ENCODE assay signal across 20 cellular contexts in the genomic region with DNA sequence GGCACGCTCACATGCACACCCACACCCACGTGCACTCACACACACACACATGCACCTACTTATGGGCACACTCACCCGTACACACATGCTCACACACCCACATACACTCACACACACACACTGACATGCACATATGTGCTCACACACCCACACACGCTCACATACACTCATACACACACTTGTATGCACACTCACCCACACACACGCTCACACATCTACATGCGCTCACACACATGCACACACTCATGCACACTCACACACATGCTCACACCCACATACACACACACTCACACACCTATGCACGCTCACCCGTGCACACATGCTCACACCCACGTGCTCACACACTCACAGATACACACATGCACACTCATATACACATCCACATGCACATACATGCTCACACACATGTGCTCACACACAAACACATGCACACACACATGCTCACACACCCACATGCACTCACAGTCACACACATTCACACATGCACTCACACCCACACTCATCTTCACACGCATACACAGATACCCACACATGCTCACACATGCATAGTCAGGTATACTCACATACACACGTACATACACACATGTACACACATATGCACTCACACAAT.
A peak's percentile ranks its signal among the peaks of the same experiment; 100 is the strongest.
DNase-seq lines count a peak whose midpoint lies in the region; ATAC-seq and TF ChIP-seq lines count a peak whose summit lies in the region.
"Had no signal": no experiment of that assay in that cellular context is flagged by ENCODE, and none has a peak within 500 bp of the region (broad histone marks: within the 10 kb centered on the region; RNA-seq: fewer than 3 reads in every experiment).

No MANE protein-coding gene starts in this region.

- intact Hi-C loops in heart left ventricle (cut with DNase I) (no loop called here), colonic mucosa (cut with DNase I) (no loop called here)

- TF ChIP-seq RAD21 in neural cell (conservative IDR thresholded peaks at IDR 0.05): no peak

- H2AFZ ChIP-seq in neural cell (ENCODE audit: low read depth, low read length) (no peak overlapping the region), Karpas-422 (ENCODE audit: low read length) (no peak overlapping the region)

- no peaks in the 10 kb centered on the region for H3K36me3 ChIP-seq in heart left ventricle
- H3K36me3 ChIP-seq in right atrium auricular region: no peaks in the 10 kb centered on the region
- no peaks in the 10 kb centered on the region for H3K36me3 ChIP-seq in neural cell (ENCODE audit: insufficient read depth, low read length)
- H3K36me3 ChIP-seq in colonic mucosa: no peaks in the 10 kb centered on the region
- H3K36me3 ChIP-seq in Karpas-422 (ENCODE audit: insufficient read depth, low read length): no peaks in the 10 kb centered on the region
- H3K36me3 ChIP-seq: SJSA1 had no signal

- H3K36me3 Mint-ChIP-seq in chondrocyte (ENCODE audit: low read depth): no peaks in the 10 kb centered on the region
- H3K36me3 Mint-ChIP-seq: CD4-positive, alpha-beta memory T cell had no signal

- H3K27me3 Mint-ChIP-seq in chondrocyte (ENCODE audit: low read depth): peaks cover 12% of the 10 kb centered on the region

- no peaks in the 10 kb centered on the region for H3K9me3 ChIP-seq in heart left ventricle
- no peaks in the 10 kb centered on the region for H3K9me3 ChIP-seq in right atrium auricular region
- H3K9me3 ChIP-seq in neural cell (ENCODE audit: low read length): no peaks in the 10 kb centered on the region
- H3K9me3 ChIP-seq in colonic mucosa: no peaks in the 10 kb centered on the region
- H3K9me3 ChIP-seq in Karpas-422 (ENCODE audit: low read length): peaks cover 9% of the 10 kb centered on the region; the same call in 1 of the 2 replicates
- H3K9me3 ChIP-seq: SJSA1 had no signal

- no peak for TF ChIP-seq POLR2A in heart left ventricle (IDR thresholded peaks at IDR 0.05)

- H3K9me2 ChIP-seq in neural cell (ENCODE audit: insufficient read depth, low read length) (no peaks in the 10 kb centered on the region), Karpas-422 (replicated peaks; ENCODE audit: insufficient read depth, low read length) (no peaks in the 10 kb centered on the region)

- no peak overlapping the region for H3K4me3 ChIP-seq in heart left ventricle
- H3K4me3 ChIP-seq in right atrium auricular region: no peak overlapping the region
- H3K4me3 ChIP-seq in neural cell (ENCODE audit: low read length): peak overlapping the region; percentile 41
- H3K4me3 ChIP-seq in colonic mucosa: no peak overlapping the region
- H3K4me3 ChIP-seq in Karpas-422 (ENCODE audit: low read length): no peak overlapping the region
- H3K4me3 ChIP-seq: SJSA1 had no signal

- no peaks in the 10 kb centered on the region for H3K79me2 ChIP-seq in neural cell (replicated peaks; ENCODE audit: insufficient read depth, low read length)
- H3K79me2 ChIP-seq in Karpas-422 (ENCODE audit: low read length): no peaks in the 10 kb centered on the region

- H3F3A ChIP-seq in neural cell (ENCODE audit: insufficient read depth, low read length, poor library complexity, severe bottlenecking): no peaks in the 10 kb centered on the region

- H3K4me1 ChIP-seq in heart left ventricle: no peaks in the 10 kb centered on the region
- no peaks in the 10 kb centered on the region for H3K4me1 ChIP-seq in right atrium auricular region
- no peaks in the 10 kb centered on the region for H3K4me1 ChIP-seq in colonic mucosa
- H3K4me1 ChIP-seq in Karpas-422 (ENCODE audit: low read length): no peaks in the 10 kb centered on the region
- H3K4me1 ChIP-seq: SJSA1 had no signal

- no peak overlapping the region for H3K27ac ChIP-seq in heart left ventricle
- no peak overlapping the region for H3K27ac ChIP-seq in right atrium auricular region
- H3K27ac ChIP-seq in neural cell (ENCODE audit: low read length): peak overlapping the region; percentile 94
- no peak overlapping the region for H3K27ac ChIP-seq in colonic mucosa
- H3K27ac ChIP-seq in Karpas-422 (ENCODE audit: low read length): no peak overlapping the region
- H3K27ac ChIP-seq: SJSA1 had no signal

- WGBS in heart left ventricle, 4 donors: 91 to 94% (median 93%) methylated on average over 11 of the region's 11 CpGs

- TF ChIP-seq EP300 in neural cell (conservative IDR thresholded peaks at IDR 0.05; ENCODE audit: poor library complexity, severe bottlenecking): no peak

- ATAC-seq in heart left ventricle: no peak

- peaks cover 8 to 60% (median 22%) of the 10 kb centered on the region in 9 donors for H3K27me3 ChIP-seq in heart left ventricle
- no peaks in the 10 kb centered on the region for H3K27me3 ChIP-seq in right atrium auricular region
- no peaks in the 10 kb centered on the region for H3K27me3 ChIP-seq in neural cell (ENCODE audit: insufficient read depth, low read depth, low read length)
- no peaks in the 10 kb centered on the region for H3K27me3 ChIP-seq in colonic mucosa
- no peaks in the 10 kb centered on the region for H3K27me3 ChIP-seq in Karpas-422 (ENCODE audit: low read length)
- H3K27me3 ChIP-seq: SJSA1 had no signal

- no peaks in the 10 kb centered on the region for H3K9me3 Mint-ChIP-seq in chondrocyte (ENCODE audit: low read depth)
- H3K9me3 Mint-ChIP-seq: CD4-positive, alpha-beta memory T cell had no signal

- H4K20me1 ChIP-seq in neural cell (ENCODE audit: insufficient read depth) (no peaks in the 10 kb centered on the region), Karpas-422 (ENCODE audit: insufficient read depth, low read depth, low read length) (no peaks in the 10 kb centered on the region)

- no peaks in the 10 kb centered on the region for H3K4me1 Mint-ChIP-seq in chondrocyte (ENCODE audit: low read depth)
- H3K4me1 Mint-ChIP-seq: B cell; CD4-positive, alpha-beta memory T cell had no signal

- no peak overlapping the region for H3K4me3 Mint-ChIP-seq in chondrocyte (ENCODE audit: unreplicated experiment)
- H3K4me3 Mint-ChIP-seq: B cell; CD4-positive, alpha-beta memory T cell had no signal

- DNase-seq in heart left ventricle (peak in 3 of 5 donors; percentile 10 to 17 (median 15)), right atrium auricular region (ENCODE audit: low spot score) (no peak), chondrocyte (ENCODE audit: low spot score) (peak; percentile 29), NCI-H2196 treated with DMSO at 0.1 percent for 48 hours (lab: John Stamatoyannopoulos, UW; ENCODE audit: unreplicated experiment) (no peak), ureter (ENCODE audit: low spot score) (no peak), colonic mucosa (no peak), Karpas-422 (no peak)
- DNase-seq: CD4-positive, alpha-beta memory T cell; DMS153; GDM1; HCEC 1CT; KG1; MV-4-11; NCI-H1417; NCI-H187; NCI-H2107; NCI-H510A treated with DMSO at 0.1 percent for 48 hours had no signal

- no peak overlapping the region for H3K27ac Mint-ChIP-seq in chondrocyte (ENCODE audit: unreplicated experiment)
- H3K27ac Mint-ChIP-seq: B cell; CD4-positive, alpha-beta memory T cell had no signal

- H3K9ac ChIP-seq in neural cell (ENCODE audit: low read length) (peak overlapping the region; percentile 66), colonic mucosa (ENCODE audit: low read depth in 2 of 2, low read length in 2 of 2) (no peak overlapping the region), Karpas-422 (ENCODE audit: low read length) (no peak overlapping the region)

- H3K4me2 ChIP-seq in neural cell (ENCODE audit: low read length) (no peak overlapping the region), Karpas-422 (ENCODE audit: low read depth, low read length, poor library complexity, severe bottlenecking) (no peak overlapping the region)

- TF ChIP-seq CTCF in heart left ventricle (IDR thresholded peaks at IDR 0.05) (no peak), right atrium auricular region (IDR thresholded peaks at IDR 0.05) (no peak), chondrocyte (IDR thresholded peaks at IDR 0.05) (no peak), neural cell (IDR thresholded peaks at IDR 0.05; ENCODE audit: poor library complexity, severe bottlenecking) (no peak), colonic mucosa (IDR thresholded peaks at IDR 0.05) (no peak)

TF ChIP-seq in neural cell, 6 proteins besides CTCF, POLR2A, EP300 and RAD21:
- TF ChIP-seq, protein P1, sequence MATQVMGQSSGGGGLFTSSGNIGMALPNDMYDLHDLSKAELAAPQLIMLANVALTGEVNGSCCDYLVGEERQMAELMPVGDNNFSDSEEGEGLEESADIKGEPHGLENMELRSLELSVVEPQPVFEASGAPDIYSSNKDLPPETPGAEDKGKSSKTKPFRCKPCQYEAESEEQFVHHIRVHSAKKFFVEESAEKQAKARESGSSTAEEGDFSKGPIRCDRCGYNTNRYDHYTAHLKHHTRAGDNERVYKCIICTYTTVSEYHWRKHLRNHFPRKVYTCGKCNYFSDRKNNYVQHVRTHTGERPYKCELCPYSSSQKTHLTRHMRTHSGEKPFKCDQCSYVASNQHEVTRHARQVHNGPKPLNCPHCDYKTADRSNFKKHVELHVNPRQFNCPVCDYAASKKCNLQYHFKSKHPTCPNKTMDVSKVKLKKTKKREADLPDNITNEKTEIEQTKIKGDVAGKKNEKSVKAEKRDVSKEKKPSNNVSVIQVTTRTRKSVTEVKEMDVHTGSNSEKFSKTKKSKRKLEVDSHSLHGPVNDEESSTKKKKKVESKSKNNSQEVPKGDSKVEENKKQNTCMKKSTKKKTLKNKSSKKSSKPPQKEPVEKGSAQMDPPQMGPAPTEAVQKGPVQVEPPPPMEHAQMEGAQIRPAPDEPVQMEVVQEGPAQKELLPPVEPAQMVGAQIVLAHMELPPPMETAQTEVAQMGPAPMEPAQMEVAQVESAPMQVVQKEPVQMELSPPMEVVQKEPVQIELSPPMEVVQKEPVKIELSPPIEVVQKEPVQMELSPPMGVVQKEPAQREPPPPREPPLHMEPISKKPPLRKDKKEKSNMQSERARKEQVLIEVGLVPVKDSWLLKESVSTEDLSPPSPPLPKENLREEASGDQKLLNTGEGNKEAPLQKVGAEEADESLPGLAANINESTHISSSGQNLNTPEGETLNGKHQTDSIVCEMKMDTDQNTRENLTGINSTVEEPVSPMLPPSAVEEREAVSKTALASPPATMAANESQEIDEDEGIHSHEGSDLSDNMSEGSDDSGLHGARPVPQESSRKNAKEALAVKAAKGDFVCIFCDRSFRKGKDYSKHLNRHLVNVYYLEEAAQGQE (IDR thresholded peaks at IDR 0.05; ENCODE audit: borderline replicate concordance): no peak
- TF ChIP-seq POLR2AphosphoS5 (IDR thresholded peaks at IDR 0.05): peak; percentile 1
- TF ChIP-seq TAF1 (IDR thresholded peaks at IDR 0.05; ENCODE audit: low read depth): no peak
- TF ChIP-seq SMC3 (conservative IDR thresholded peaks at IDR 0.05; ENCODE audit: poor library complexity): no peak
- no peak for TF ChIP-seq EZH2 (IDR thresholded peaks at IDR 0.05; ENCODE audit: borderline replicate concordance, insufficient read depth, low read length, poor library complexity, severe bottlenecking)

Comparison
In these comparisons a context has a peak if more than half of its experiments do, and no peak if none do; other contexts are left out.
1. DNase-seq: peak in heart left ventricle (3 of 5) and chondrocyte (single experiment); none in right atrium auricular region (single experiment), NCI-H2196 treated with DMSO at 0.1 percent for 48 hours (single experiment), ureter (single experiment), colonic mucosa (single experiment) and Karpas-422 (single experiment).